Comparison of ENCODE assay signal across 1 cellular context in the genomic region with DNA sequence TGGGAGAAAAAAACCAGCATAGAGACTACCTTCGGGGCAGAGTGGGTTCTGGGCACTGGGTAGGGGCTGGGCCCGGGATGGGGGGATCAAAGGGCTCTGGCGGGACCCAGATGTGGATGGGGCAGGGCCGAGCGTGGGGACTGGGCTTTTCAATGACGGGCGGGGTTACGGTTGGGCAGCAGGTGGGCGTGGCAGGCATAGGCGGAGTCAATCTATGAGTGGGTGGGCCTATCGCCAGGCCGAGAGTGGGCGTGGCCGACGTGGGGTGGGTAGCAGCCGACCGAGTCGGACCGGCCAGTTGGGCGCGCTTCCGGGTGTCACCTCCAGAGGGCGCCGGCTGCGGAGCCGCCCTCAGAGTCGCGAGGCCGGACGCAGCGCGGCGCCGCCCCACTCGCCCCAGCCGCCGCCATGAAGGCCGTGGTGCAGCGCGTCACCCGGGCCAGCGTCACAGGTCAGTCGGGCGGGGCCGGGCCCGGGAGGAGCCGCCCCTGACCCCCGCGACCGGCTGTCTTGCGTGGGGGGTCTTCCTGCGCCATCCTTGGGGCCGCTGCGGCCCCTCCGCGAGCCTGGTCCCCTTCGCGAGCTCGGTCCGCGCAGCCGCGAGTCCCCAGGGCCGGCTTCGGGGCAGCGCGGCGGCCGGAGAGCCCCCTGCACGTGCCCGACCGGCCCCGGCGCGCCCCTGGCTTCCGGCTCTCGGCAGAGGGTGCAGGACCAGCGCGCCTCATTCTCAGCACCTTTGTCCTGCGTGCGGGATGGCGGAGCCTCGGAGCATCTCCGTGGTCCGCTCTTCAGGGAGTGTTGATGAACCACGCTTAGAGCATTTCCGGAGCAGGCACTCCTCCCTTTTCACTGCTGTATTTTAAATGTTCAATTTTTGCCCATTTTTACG.
TF ChIP-seq lines count a peak whose summit lies in the region.

A gene with protein sequence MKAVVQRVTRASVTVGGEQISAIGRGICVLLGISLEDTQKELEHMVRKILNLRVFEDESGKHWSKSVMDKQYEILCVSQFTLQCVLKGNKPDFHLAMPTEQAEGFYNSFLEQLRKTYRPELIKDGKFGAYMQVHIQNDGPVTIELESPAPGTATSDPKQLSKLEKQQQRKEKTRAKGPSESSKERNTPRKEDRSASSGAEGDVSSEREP (plus strand): TSS at position 390 of the 889 bp plus-strand sequence. CDS start 19 bp downstream, at position 409.

TF ChIP-seq in K562, 482 proteins besides CTCF, POLR2A, EP300 and RAD21 (continued from another document and continues in another):
- TF ChIP-seq, protein P1, sequence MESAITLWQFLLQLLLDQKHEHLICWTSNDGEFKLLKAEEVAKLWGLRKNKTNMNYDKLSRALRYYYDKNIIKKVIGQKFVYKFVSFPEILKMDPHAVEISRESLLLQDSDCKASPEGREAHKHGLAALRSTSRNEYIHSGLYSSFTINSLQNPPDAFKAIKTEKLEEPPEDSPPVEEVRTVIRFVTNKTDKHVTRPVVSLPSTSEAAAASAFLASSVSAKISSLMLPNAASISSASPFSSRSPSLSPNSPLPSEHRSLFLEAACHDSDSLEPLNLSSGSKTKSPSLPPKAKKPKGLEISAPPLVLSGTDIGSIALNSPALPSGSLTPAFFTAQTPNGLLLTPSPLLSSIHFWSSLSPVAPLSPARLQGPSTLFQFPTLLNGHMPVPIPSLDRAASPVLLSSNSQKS (CRISPR knock-in tag; IDR thresholded peaks at IDR 0.05): no peak
- TF ChIP-seq CXXC5 (CRISPR knock-in tag; IDR thresholded peaks at IDR 0.05): peak; percentile 86
- TF ChIP-seq RB1 (IDR thresholded peaks at IDR 0.05; ENCODE audit: low read depth): peak; percentile 67
- TF ChIP-seq ZNF77 (CRISPR knock-in tag; IDR thresholded peaks at IDR 0.05): no peak
- peak; percentile 83; the same call in 1 of the 2 replicates for TF ChIP-seq KLF1 (tag; IDR thresholded peaks at IDR 0.05)
- no peak for TF ChIP-seq MAX (CRISPR knock-in tag; IDR thresholded peaks at IDR 0.05)
- no peak for TF ChIP-seq ZNF551 (CRISPR knock-in tag; IDR thresholded peaks at IDR 0.05)
- no peak; the same call in 1 of the 2 replicates for TF ChIP-seq CREB1 (IDR thresholded peaks at IDR 0.05)
- TF ChIP-seq CREB1 (CRISPR knock-in tag; IDR thresholded peaks at IDR 0.05): 0 out of 2 replicates have a peak, but pooled peaks have one; percentile 30
- peak; percentile 88 for TF ChIP-seq BHLHE40 (IDR thresholded peaks at IDR 0.05; ENCODE audit: low read length)
- TF ChIP-seq PTRF (tag; IDR thresholded peaks at IDR 0.05): no peak
- no peak for TF ChIP-seq TARDBP (IDR thresholded peaks at IDR 0.05)
- TF ChIP-seq MTF1 (CRISPR knock-in tag; IDR thresholded peaks at IDR 0.05; ENCODE audit: borderline replicate concordance): no peak
- no peak for TF ChIP-seq ZNF184 (CRISPR knock-in tag; IDR thresholded peaks at IDR 0.05)
- TF ChIP-seq, protein P2, sequence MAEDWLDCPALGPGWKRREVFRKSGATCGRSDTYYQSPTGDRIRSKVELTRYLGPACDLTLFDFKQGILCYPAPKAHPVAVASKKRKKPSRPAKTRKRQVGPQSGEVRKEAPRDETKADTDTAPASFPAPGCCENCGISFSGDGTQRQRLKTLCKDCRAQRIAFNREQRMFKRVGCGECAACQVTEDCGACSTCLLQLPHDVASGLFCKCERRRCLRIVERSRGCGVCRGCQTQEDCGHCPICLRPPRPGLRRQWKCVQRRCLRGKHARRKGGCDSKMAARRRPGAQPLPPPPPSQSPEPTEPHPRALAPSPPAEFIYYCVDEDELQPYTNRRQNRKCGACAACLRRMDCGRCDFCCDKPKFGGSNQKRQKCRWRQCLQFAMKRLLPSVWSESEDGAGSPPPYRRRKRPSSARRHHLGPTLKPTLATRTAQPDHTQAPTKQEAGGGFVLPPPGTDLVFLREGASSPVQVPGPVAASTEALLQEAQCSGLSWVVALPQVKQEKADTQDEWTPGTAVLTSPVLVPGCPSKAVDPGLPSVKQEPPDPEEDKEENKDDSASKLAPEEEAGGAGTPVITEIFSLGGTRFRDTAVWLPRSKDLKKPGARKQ (CRISPR knock-in tag; IDR thresholded peaks at IDR 0.05): no peak
- TF ChIP-seq KHSRP (IDR thresholded peaks at IDR 0.05): no peak
- peak; percentile 88 for TF ChIP-seq GABPA (tag; conservative IDR thresholded peaks at IDR 0.05; ENCODE audit: low read depth)
- TF ChIP-seq CEBPG (CRISPR knock-in tag; IDR thresholded peaks at IDR 0.05): no peak
- TF ChIP-seq CEBPG (tag; conservative IDR thresholded peaks at IDR 0.05 in 1 of 2, IDR thresholded peaks at IDR 0.05 in 1 of 2): no peak
- TF ChIP-seq TAF15 (IDR thresholded peaks at IDR 0.05; ENCODE audit: low read depth, low read length): no peak
- peak; percentile 47; the same call in 1 of the 2 replicates for TF ChIP-seq ZBTB7A (IDR thresholded peaks at IDR 0.05; ENCODE audit: borderline replicate concordance, control insufficient read depth, low read depth, low read length)
- TF ChIP-seq GATAD2B (IDR thresholded peaks at IDR 0.05; ENCODE audit: borderline replicate concordance): peak; percentile 84
- peak; percentile 67 for TF ChIP-seq ZFX (CRISPR knock-in tag; IDR thresholded peaks at IDR 0.05)
- TF ChIP-seq, protein P3, sequence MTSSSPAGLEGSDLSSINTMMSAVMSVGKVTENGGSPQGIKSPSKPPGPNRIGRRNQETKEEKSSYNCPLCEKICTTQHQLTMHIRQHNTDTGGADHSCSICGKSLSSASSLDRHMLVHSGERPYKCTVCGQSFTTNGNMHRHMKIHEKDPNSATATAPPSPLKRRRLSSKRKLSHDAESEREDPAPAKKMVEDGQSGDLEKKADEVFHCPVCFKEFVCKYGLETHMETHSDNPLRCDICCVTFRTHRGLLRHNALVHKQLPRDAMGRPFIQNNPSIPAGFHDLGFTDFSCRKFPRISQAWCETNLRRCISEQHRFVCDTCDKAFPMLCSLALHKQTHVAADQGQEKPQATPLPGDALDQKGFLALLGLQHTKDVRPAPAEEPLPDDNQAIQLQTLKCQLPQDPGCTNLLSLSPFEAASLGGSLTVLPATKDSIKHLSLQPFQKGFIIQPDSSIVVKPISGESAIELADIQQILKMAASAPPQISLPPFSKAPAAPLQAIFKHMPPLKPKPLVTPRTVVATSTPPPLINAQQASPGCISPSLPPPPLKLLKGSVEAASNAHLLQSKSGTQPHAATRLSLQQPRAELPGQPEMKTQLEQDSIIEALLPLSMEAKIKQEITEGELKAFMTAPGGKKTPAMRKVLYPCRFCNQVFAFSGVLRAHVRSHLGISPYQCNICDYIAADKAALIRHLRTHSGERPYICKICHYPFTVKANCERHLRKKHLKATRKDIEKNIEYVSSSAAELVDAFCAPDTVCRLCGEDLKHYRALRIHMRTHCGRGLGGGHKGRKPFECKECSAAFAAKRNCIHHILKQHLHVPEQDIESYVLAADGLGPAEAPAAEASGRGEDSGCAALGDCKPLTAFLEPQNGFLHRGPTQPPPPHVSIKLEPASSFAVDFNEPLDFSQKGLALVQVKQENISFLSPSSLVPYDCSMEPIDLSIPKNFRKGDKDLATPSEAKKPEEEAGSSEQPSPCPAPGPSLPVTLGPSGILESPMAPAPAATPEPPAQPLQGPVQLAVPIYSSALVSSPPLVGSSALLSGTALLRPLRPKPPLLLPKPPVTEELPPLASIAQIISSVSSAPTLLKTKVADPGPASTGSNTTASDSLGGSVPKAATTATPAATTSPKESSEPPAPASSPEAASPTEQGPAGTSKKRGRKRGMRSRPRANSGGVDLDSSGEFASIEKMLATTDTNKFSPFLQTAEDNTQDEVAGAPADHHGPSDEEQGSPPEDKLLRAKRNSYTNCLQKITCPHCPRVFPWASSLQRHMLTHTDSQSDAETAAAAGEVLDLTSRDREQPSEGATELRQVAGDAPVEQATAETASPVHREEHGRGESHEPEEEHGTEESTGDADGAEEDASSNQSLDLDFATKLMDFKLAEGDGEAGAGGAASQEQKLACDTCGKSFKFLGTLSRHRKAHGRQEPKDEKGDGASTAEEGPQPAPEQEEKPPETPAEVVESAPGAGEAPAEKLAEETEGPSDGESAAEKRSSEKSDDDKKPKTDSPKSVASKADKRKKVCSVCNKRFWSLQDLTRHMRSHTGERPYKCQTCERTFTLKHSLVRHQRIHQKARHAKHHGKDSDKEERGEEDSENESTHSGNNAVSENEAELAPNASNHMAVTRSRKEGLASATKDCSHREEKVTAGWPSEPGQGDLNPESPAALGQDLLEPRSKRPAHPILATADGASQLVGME (CRISPR knock-in tag; IDR thresholded peaks at IDR 0.05): no peak
- TF ChIP-seq E2F3 (CRISPR knock-in tag; IDR thresholded peaks at IDR 0.05): no peak
- TF ChIP-seq ZNF583 (CRISPR knock-in tag; IDR thresholded peaks at IDR 0.05): no peak
- TF ChIP-seq, protein P4, sequence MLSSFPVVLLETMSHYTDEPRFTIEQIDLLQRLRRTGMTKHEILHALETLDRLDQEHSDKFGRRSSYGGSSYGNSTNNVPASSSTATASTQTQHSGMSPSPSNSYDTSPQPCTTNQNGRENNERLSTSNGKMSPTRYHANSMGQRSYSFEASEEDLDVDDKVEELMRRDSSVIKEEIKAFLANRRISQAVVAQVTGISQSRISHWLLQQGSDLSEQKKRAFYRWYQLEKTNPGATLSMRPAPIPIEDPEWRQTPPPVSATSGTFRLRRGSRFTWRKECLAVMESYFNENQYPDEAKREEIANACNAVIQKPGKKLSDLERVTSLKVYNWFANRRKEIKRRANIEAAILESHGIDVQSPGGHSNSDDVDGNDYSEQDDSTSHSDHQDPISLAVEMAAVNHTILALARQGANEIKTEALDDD (IDR thresholded peaks at IDR 0.05): no peak
- TF ChIP-seq ZBTB12 (CRISPR knock-in tag; IDR thresholded peaks at IDR 0.05): no peak
- peak; percentile 66 for TF ChIP-seq CCNT2 (IDR thresholded peaks at IDR 0.05; ENCODE audit: borderline replicate concordance, extremely low read depth, insufficient read length, low read depth, low read length)
- TF ChIP-seq PREB (CRISPR knock-in tag; IDR thresholded peaks at IDR 0.05): no peak
- TF ChIP-seq KLF13 (tag; IDR thresholded peaks at IDR 0.05; ENCODE audit: borderline replicate concordance, low read depth): peak; percentile 97
- TF ChIP-seq, protein P5, sequence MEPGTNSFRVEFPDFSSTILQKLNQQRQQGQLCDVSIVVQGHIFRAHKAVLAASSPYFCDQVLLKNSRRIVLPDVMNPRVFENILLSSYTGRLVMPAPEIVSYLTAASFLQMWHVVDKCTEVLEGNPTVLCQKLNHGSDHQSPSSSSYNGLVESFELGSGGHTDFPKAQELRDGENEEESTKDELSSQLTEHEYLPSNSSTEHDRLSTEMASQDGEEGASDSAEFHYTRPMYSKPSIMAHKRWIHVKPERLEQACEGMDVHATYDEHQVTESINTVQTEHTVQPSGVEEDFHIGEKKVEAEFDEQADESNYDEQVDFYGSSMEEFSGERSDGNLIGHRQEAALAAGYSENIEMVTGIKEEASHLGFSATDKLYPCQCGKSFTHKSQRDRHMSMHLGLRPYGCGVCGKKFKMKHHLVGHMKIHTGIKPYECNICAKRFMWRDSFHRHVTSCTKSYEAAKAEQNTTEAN (CRISPR knock-in tag; IDR thresholded peaks at IDR 0.05): no peak
- TF ChIP-seq NCOA1 (IDR thresholded peaks at IDR 0.05; ENCODE audit: low read depth): no peak
- no peak for TF ChIP-seq SAP30 (IDR thresholded peaks at IDR 0.05; ENCODE audit: borderline replicate concordance, insufficient read depth, low read depth, low read length, poor library complexity, severe bottlenecking)
- TF ChIP-seq BDP1 (IDR thresholded peaks at IDR 0.05; ENCODE audit: insufficient read depth, insufficient read length): no peak
- TF ChIP-seq RNF2 (IDR thresholded peaks at IDR 0.05): no peak
- TF ChIP-seq, protein P6, sequence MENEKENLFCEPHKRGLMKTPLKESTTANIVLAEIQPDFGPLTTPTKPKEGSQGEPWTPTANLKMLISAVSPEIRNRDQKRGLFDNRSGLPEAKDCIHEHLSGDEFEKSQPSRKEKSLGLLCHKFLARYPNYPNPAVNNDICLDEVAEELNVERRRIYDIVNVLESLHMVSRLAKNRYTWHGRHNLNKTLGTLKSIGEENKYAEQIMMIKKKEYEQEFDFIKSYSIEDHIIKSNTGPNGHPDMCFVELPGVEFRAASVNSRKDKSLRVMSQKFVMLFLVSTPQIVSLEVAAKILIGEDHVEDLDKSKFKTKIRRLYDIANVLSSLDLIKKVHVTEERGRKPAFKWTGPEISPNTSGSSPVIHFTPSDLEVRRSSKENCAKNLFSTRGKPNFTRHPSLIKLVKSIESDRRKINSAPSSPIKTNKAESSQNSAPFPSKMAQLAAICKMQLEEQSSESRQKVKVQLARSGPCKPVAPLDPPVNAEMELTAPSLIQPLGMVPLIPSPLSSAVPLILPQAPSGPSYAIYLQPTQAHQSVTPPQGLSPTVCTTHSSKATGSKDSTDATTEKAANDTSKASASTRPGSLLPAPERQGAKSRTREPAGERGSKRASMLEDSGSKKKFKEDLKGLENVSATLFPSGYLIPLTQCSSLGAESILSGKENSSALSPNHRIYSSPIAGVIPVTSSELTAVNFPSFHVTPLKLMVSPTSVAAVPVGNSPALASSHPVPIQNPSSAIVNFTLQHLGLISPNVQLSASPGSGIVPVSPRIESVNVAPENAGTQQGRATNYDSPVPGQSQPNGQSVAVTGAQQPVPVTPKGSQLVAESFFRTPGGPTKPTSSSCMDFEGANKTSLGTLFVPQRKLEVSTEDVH (IDR thresholded peaks at IDR 0.05; ENCODE audit: low read depth, partially characterized antibody): no peak
- TF ChIP-seq NELFE (IDR thresholded peaks at IDR 0.05; ENCODE audit: insufficient read depth, insufficient read length): no peak
- TF ChIP-seq KDM1A (IDR thresholded peaks at IDR 0.05): no peak
- peak; percentile 79 for TF ChIP-seq SP1 (CRISPR knock-in tag; IDR thresholded peaks at IDR 0.05)
- 0 out of 4 replicates have a peak, but pooled peaks of 1 of the 2 experiments have one; percentile 10 for TF ChIP-seq SIX5 (IDR thresholded peaks at IDR 0.05; ENCODE audit: borderline replicate concordance in 1 of 2, insufficient read depth in 1 of 2, low read depth in 1 of 2, low read length in 2 of 2)
- TF ChIP-seq ZBTB1 (CRISPR knock-in tag; IDR thresholded peaks at IDR 0.05; ENCODE audit: borderline replicate concordance, low read depth): no peak
- TF ChIP-seq NR2C2 (CRISPR knock-in tag; IDR thresholded peaks at IDR 0.05): no peak
- peak; percentile 91 for TF ChIP-seq NR2C2 (tag; IDR thresholded peaks at IDR 0.05)
- peak; percentile 62 for TF ChIP-seq RBBP5 (IDR thresholded peaks at IDR 0.05; ENCODE audit: borderline replicate concordance, insufficient read depth, low read length, poor library complexity, severe bottlenecking)
